18 cellular contexts compared by ENCODE assay signal in the genomic region with DNA sequence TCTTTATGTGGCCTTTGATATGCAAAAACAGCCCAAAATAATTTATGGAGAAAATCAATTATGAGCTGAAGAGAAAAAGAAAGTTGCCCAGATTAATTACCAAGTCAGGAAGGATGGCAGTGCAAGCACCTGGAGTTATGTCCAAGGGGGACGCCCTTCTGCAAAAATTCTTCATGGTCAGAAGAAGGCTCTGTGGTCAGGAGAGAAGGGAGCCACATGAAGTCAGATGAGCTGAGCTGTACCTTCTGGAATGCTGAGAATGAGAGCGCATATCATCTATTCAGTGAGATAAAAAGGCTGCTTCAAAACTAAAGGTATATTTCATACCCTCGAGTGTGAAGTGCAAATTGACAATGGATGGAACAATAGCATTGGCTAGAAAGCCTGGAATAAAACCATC.
DNase-seq lines count a peak whose midpoint lies in the region; ATAC-seq and TF ChIP-seq lines count a peak whose summit lies in the region.
"Had no signal": no experiment of that assay in that cellular context is flagged by ENCODE, and none has a peak within 500 bp of the region (broad histone marks: within the 10 kb centered on the region; RNA-seq: fewer than 3 reads in every experiment).

No MANE protein-coding gene starts in this region.

- DNase-seq in RWPE1 (ENCODE audit: low spot score) (peak; percentile 59), epithelial cell of proximal tubule (ENCODE audit: low read depth) (peak; percentile 61), osteoblast (ENCODE audit: insufficient read length, low spot score, missing footprints) (peak; percentile 79), natural killer cell (no peak), NCI-H1105 treated with DMSO at 0.1 percent for 48 hours (lab: John Stamatoyannopoulos, UW) (no peak)
- DNase-seq in effector memory CD4-positive, alpha-beta T cell: no peak
- DNase-seq in activated CD4-positive, CD25-positive, alpha-beta regulatory T cell treated with anti-CD3 and anti-CD28 coated beads, Interleukin-2, amount 50 U/mL, for 72 hours: no peak
- DNase-seq: activated CD4-positive, alpha-beta memory T cell treated with anti-CD3 and anti-CD28 coated beads, Interleukin-2, amount 10 ng/mL, durations not matched to agents 7 days and 5 days; activated gamma-delta T cell treated with Interleukin-2 at 50 U/mL for 16 hours; COR-L47; GOT3; KBM-7; NCI-H2107; PC-9; right lobe of liver had no signal

- H3K27me3 ChIP-seq in osteoblast (ENCODE audit: insufficient read depth, low read length): no peaks in the 10 kb centered on the region
- H3K27me3 ChIP-seq in effector memory CD4-positive, alpha-beta T cell (replicated peaks; ENCODE audit: control insufficient read depth, insufficient read depth, low read length, poor library complexity, severe bottlenecking): no peaks in the 10 kb centered on the region
- H3K27me3 ChIP-seq: esophagus muscularis mucosa, right lobe of liver had no signal

- peaks cover 6 to 7% of the 10 kb centered on the region in 2 donors for H3K9me3 Mint-ChIP-seq in natural killer cell
- H3K9me3 Mint-ChIP-seq: activated CD4-positive, alpha-beta memory T cell treated with anti-CD3 and anti-CD28 coated beads, Interleukin-2, amount 10 ng/mL, durations not matched to agents 7 days and 5 days had no signal

- H3K36me3 ChIP-seq in ES-I3 (ENCODE audit: insufficient read depth, low read length): no peaks in the 10 kb centered on the region
- H3K36me3 ChIP-seq in osteoblast (ENCODE audit: insufficient read depth, low read length): peaks cover 5% of the 10 kb centered on the region
- no peaks in the 10 kb centered on the region for H3K36me3 ChIP-seq in effector memory CD4-positive, alpha-beta T cell (ENCODE audit: control insufficient read depth, insufficient read depth, low read length)
- H3K36me3 ChIP-seq: esophagus muscularis mucosa, right lobe of liver had no signal

- no peak for ATAC-seq in natural killer cell
- ATAC-seq: right lobe of liver had no signal

- H3K27ac Mint-ChIP-seq in natural killer cell: no peak overlapping the region
- H3K27ac Mint-ChIP-seq: activated CD4-positive, alpha-beta memory T cell treated with anti-CD3 and anti-CD28 coated beads, Interleukin-2, amount 10 ng/mL, durations not matched to agents 7 days and 5 days had no signal

- H3K79me2 ChIP-seq in osteoblast (ENCODE audit: insufficient read depth, low read length): no peaks in the 10 kb centered on the region

- TF ChIP-seq CTCF in RWPE1 (conservative IDR thresholded peaks at IDR 0.05; ENCODE audit: low read depth) (no peak), epithelial cell of proximal tubule (conservative IDR thresholded peaks at IDR 0.05; ENCODE audit: low read depth, low read length) (no peak), osteoblast (IDR thresholded peaks at IDR 0.05; ENCODE audit: extremely low read depth, low read depth, low read length) (no peak), natural killer cell (IDR thresholded peaks at IDR 0.05) (no peak)

- no peaks in the 10 kb centered on the region for H4K20me1 ChIP-seq in osteoblast (ENCODE audit: insufficient read depth, low read length)

- intact Hi-C loops in natural killer cell (cut with micrococcal nuclease): no loop called here

- no peaks in the 10 kb centered on the region for H3K36me3 Mint-ChIP-seq in natural killer cell

- CTCF ChIA-PET in RWPE1 (lab: Yijun Ruan, JAX): no interaction called here

- H3K4me1 ChIP-seq in ES-I3 (ENCODE audit: insufficient read depth, low read length) (peaks cover 62% of the 10 kb centered on the region), osteoblast (ENCODE audit: insufficient read depth, low read length) (peaks cover 24% of the 10 kb centered on the region)
- H3K4me1 ChIP-seq in effector memory CD4-positive, alpha-beta T cell (ENCODE audit: control insufficient read depth, insufficient read depth, low read length, poor library complexity, severe bottlenecking): no peaks in the 10 kb centered on the region
- H3K4me1 ChIP-seq: right lobe of liver had no signal

- H3K4me3 Mint-ChIP-seq in natural killer cell: no peak overlapping the region
- H3K4me3 Mint-ChIP-seq: activated CD4-positive, alpha-beta memory T cell treated with anti-CD3 and anti-CD28 coated beads, Interleukin-2, amount 10 ng/mL, durations not matched to agents 7 days and 5 days; central memory CD8-positive, alpha-beta T cell had no signal

- H2AFZ ChIP-seq in osteoblast (ENCODE audit: low read length): no peak overlapping the region
- H2AFZ ChIP-seq: PC-9 had no signal

- no peaks in the 10 kb centered on the region for H3K27me3 Mint-ChIP-seq in natural killer cell (ENCODE audit: low read depth in 2 of 2)
- H3K27me3 Mint-ChIP-seq: activated CD4-positive, alpha-beta memory T cell treated with anti-CD3 and anti-CD28 coated beads, Interleukin-2, amount 10 ng/mL, durations not matched to agents 7 days and 5 days; central memory CD8-positive, alpha-beta T cell had no signal

- H3K4me3 ChIP-seq in epithelial cell of proximal tubule (ENCODE audit: low read depth, low read length) (no peak overlapping the region), osteoblast (ENCODE audit: insufficient read depth, low read length) (no peak overlapping the region)
- no peak overlapping the region for H3K4me3 ChIP-seq in effector memory CD4-positive, alpha-beta T cell (ENCODE audit: insufficient read depth, low read depth, low read length, poor library complexity, severe bottlenecking)
- H3K4me3 ChIP-seq: esophagus muscularis mucosa, PC-9, right lobe of liver had no signal

- H3K27ac ChIP-seq in RWPE1 (no peak overlapping the region), osteoblast (ENCODE audit: low read depth, low read length) (peak overlapping the region; percentile 33)
- no peak overlapping the region for H3K27ac ChIP-seq in effector memory CD4-positive, alpha-beta T cell (ENCODE audit: insufficient read depth, low read length, poor library complexity, severe bottlenecking)
- H3K27ac ChIP-seq: esophagus muscularis mucosa, PC-9, right lobe of liver had no signal

- H3K9ac ChIP-seq in ES-I3 (ENCODE audit: low read depth, low read length): peak overlapping the region; percentile 30; the same call in 1 of the 2 replicates

- no peaks in the 10 kb centered on the region for H3K4me1 Mint-ChIP-seq in natural killer cell
- H3K4me1 Mint-ChIP-seq: activated CD4-positive, alpha-beta memory T cell treated with anti-CD3 and anti-CD28 coated beads, Interleukin-2, amount 10 ng/mL, durations not matched to agents 7 days and 5 days; central memory CD8-positive, alpha-beta T cell had no signal

- H3K4me2 ChIP-seq in osteoblast (ENCODE audit: insufficient read depth, low read length): peak overlapping the region; percentile 29
- H3K4me2 ChIP-seq: PC-9 had no signal

- POLR2A ChIA-PET in RWPE1 (lab: Yijun Ruan, JAX; ENCODE audit: low non-redundant PET): no interaction called here

- H3K9me3 ChIP-seq in ES-I3 (ENCODE audit: control insufficient read depth, insufficient read depth, low read length) (no peaks in the 10 kb centered on the region), osteoblast (ENCODE audit: low read depth, low read length) (no peaks in the 10 kb centered on the region)
- H3K9me3 ChIP-seq in effector memory CD4-positive, alpha-beta T cell (ENCODE audit: control insufficient read depth, low read length): no peaks in the 10 kb centered on the region
- H3K9me3 ChIP-seq: esophagus muscularis mucosa, right lobe of liver had no signal

Comparison
In these comparisons a context has a peak if more than half of its experiments do, and no peak if none do; other contexts are left out.
1. DNase-seq: peak in RWPE1 (single experiment), epithelial cell of proximal tubule (single experiment) and osteoblast (single experiment); none in effector memory CD4-positive, alpha-beta T cell (0 of 3), activated CD4-positive, CD25-positive, alpha-beta regulatory T cell treated with anti-CD3 and anti-CD28 coated beads, Interleukin-2, amount 50 U/mL, for 72 hours (single experiment), natural killer cell (single experiment) and NCI-H1105 treated with DMSO at 0.1 percent for 48 hours (single experiment).